In the genomic region with DNA sequence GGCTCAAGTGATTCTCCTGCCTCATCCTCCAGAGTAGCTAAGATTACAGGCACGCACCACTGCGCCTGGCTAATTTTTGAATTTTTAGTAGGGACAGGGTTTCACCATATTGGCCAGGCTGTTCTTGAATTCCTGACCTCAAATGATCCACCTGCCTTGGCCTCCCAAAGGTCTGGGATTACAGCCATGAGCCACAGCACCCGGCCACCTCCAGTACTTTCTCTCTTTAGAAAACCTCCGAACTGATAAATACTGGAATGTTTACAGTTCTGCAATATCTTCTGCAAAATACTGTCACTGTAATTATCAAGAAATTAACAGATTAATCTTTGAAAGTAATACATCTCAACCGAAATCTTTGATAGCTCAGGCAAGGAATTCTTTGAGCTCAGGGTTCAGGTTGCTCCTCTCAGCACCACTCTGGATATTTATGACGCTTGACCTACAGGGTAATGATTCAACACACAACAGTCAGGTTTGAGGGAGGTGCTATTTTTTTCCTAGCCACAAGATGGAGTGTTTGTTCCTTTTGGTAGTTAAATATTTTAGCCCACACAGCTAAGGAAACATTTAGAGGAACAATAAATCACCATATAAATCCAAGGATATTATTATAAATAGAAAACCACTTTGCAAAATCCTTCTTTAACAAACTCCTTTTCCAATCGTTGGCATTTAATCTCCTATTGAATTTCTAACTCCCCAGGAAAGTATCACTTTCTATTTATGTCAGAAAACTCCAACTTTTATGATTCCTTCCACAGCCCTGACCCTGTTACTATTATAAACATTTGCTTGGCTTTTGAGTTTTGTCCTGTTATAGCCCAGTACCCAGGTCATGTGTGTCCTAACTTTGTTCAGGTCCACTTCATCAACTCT, we compare ENCODE assay signal across 9 cellular contexts. TPM values are rescaled to one million over a fixed set of nuclear protein-coding genes. Genes with fewer than 3 reads are reported as not detected.
DNase-seq lines count a peak whose midpoint lies in the region; ATAC-seq and TF ChIP-seq lines count a peak whose summit lies in the region.
"Had no signal": no experiment of that assay in that cellular context is flagged by ENCODE, and none has a peak within 500 bp of the region (broad histone marks: within the 10 kb centered on the region; RNA-seq: fewer than 3 reads in every experiment).

No MANE protein-coding gene starts in this region.

- WGBS in body of pancreas, 2 donors = 30 to 35% methylated on average over 7 of the region's 7 CpGs

- no peaks in the 10 kb centered on the region for H3K36me3 Mint-ChIP-seq in stimulated activated effector memory CD8-positive, alpha-beta T cell treated with anti-CD3 and anti-CD28 coated beads, Interleukin-12 subunit alpha, Interleukin-12 subunit beta, amount 100 ng/mL, for 72 hours

- intact Hi-C loops in body of pancreas (cut with DNase I) = loop anchor here (5.0 kb wide), 1 partner anchor 188 kb away; no protein-coding TSS in a partner anchor

- no peak overlapping the region for H3K27ac Mint-ChIP-seq in stimulated activated effector memory CD8-positive, alpha-beta T cell treated with anti-CD3 and anti-CD28 coated beads, Interleukin-12 subunit alpha, Interleukin-12 subunit beta, amount 100 ng/mL, for 72 hours

- H3K4me3 ChIP-seq in body of pancreas = no peak overlapping the region

- ATAC-seq in GM21381 (IDR thresholded peaks at IDR 0.05; ENCODE audit: unreplicated experiment) = peak; percentile 71
- peak; percentile 92 for ATAC-seq in body of pancreas
- peak; percentile 64 for ATAC-seq in stimulated activated effector memory CD8-positive, alpha-beta T cell treated with anti-CD3 and anti-CD28 coated beads, Interleukin-12 subunit alpha, Interleukin-12 subunit beta, amount 100 ng/mL, for 72 hours
- no peak for ATAC-seq in HG02588 (IDR thresholded peaks at IDR 0.05; ENCODE audit: unreplicated experiment)

- in situ Hi-C loops in G401 (cut with HindIII; ENCODE audit: low sequenced_read_pairs) = no loop called here

- H3K27ac ChIP-seq in body of pancreas = no peak overlapping the region

- H3K4me1 Mint-ChIP-seq in stimulated activated effector memory CD8-positive, alpha-beta T cell treated with anti-CD3 and anti-CD28 coated beads, Interleukin-12 subunit alpha, Interleukin-12 subunit beta, amount 100 ng/mL, for 72 hours = no peaks in the 10 kb centered on the region
- H3K4me1 Mint-ChIP-seq: central memory CD8-positive, alpha-beta T cell had no signal

- no peaks in the 10 kb centered on the region for H3K9me3 Mint-ChIP-seq in stimulated activated effector memory CD8-positive, alpha-beta T cell treated with anti-CD3 and anti-CD28 coated beads, Interleukin-12 subunit alpha, Interleukin-12 subunit beta, amount 100 ng/mL, for 72 hours
- H3K9me3 Mint-ChIP-seq: central memory CD8-positive, alpha-beta T cell had no signal

- H3K27me3 ChIP-seq in body of pancreas = no peaks in the 10 kb centered on the region

- H3K9me3 ChIP-seq in body of pancreas = no peaks in the 10 kb centered on the region

- TF ChIP-seq CTCF in body of pancreas (IDR thresholded peaks at IDR 0.05) = peak; percentile 70 to 94 (median 89)

- H3K36me3 ChIP-seq in body of pancreas (replicated peaks in 1 of 2; ENCODE audit: insufficient read depth in 1 of 2, low read depth in 2 of 2) = no peaks in the 10 kb centered on the region

- DNase-seq in G401 (ENCODE audit: low spot score) (peak; percentile 63), HPDE6-E6E7 (ENCODE audit: extremely low spot score) (peak; percentile 80), NCI-H526 treated with DMSO at 0.1 percent for 48 hours (lab: John Stamatoyannopoulos, UW) (peak; percentile 46), body of pancreas (peak in 3 of 4 donors; percentile 28 to 69 (median 47)), iPS-NIHi11 (ENCODE audit: low spot score) (peak; percentile 81)
- DNase-seq in stimulated activated effector memory CD8-positive, alpha-beta T cell treated with anti-CD3 and anti-CD28 coated beads, Interleukin-12 subunit alpha, Interleukin-12 subunit beta, amount 100 ng/mL, for 72 hours (ENCODE audit: low spot score in 2 of 2) = no peak

- no peak overlapping the region for H3K4me3 Mint-ChIP-seq in stimulated activated effector memory CD8-positive, alpha-beta T cell treated with anti-CD3 and anti-CD28 coated beads, Interleukin-12 subunit alpha, Interleukin-12 subunit beta, amount 100 ng/mL, for 72 hours
- H3K4me3 Mint-ChIP-seq: central memory CD8-positive, alpha-beta T cell had no signal

- no peak for TF ChIP-seq POLR2A in body of pancreas (IDR thresholded peaks at IDR 0.05)

- no peaks in the 10 kb centered on the region for H3K4me1 ChIP-seq in body of pancreas

RNA-seq across cellular contexts. Expression of gene GTF2A1, which starts 48.6 kb away (rescaled TPM):
- total RNA-seq in G401 (2014; rRNA removed; shearing (Covaris generic)) = 20.8 and 31.3 TPM in 2 replicates
- 1 to 10 TPM; 4.0 to 9.3 TPM for total RNA-seq in body of pancreas

Comparison
In these comparisons a context has a peak if more than half of its experiments do, and no peak if none do; other contexts are left out.
1. DNase-seq: peak in G401 (single experiment), HPDE6-E6E7 (single experiment), NCI-H526 treated with DMSO at 0.1 percent for 48 hours (single experiment), body of pancreas (3 of 4) and iPS-NIHi11 (single experiment); none in stimulated activated effector memory CD8-positive, alpha-beta T cell treated with anti-CD3 and anti-CD28 coated beads, Interleukin-12 subunit alpha, Interleukin-12 subunit beta, amount 100 ng/mL, for 72 hours (0 of 2).